Comparison of ENCODE assay signal across 7 cellular contexts in the genomic region with DNA sequence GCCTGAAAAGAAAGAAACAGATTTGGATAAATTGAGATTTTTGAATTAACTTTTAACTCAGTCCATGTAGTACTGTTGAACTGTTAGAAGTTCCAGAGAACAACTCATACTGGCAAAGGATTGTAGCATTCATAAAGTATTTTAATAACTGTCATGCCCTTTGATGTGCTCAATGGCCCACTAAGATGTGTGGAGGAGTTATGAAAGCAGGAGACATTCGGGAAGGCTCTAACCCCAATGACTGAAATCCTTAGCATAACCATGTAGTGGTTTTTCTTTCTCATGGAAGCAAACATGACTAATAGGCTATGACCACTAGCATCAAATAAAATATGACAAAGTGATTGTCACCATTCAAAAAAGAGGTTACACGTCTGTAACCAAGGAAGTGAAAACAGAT. TPM values are rescaled to one million over a fixed set of nuclear protein-coding genes. Genes with fewer than 3 reads are reported as not detected.
"Had no signal": no experiment of that assay in that cellular context is flagged by ENCODE, and none has a peak within 500 bp of the region (broad histone marks: within the 10 kb centered on the region; RNA-seq: fewer than 3 reads in every experiment).

No MANE protein-coding gene starts in this region.

- H3K4me1 Mint-ChIP-seq: GM23338, H9 had no signal

- H3K4me3 Mint-ChIP-seq: GM23338, H9 had no signal

- DNase-seq: H9, HCEC 1CT, IMR-90 had no signal

- H3K27ac Mint-ChIP-seq: GM23338, H9 had no signal

- ATAC-seq: GM23338 had no signal

RNA-seq across cellular contexts. Expression of a gene that starts 25.7 kb away (rescaled TPM):
- total RNA-seq: GM23338, H1, H9, HT-29, IMR-90, K562 had no signal

RNA-seq across cellular contexts. Expression of a gene that starts 29.5 kb away (rescaled TPM):
- total RNA-seq: GM23338, H1, H9, IMR-90 had no signal
